Comparison of ENCODE assay signal across 9 cellular contexts in genomic region chr16:8958344-8958808, GRCh38. TPM values are rescaled to one million over a fixed set of nuclear protein-coding genes. Genes with fewer than 3 reads are reported as not detected.
A peak's percentile ranks its signal among the peaks of the same experiment; 100 is the strongest.
DNase-seq lines count a peak whose midpoint lies in the region; ATAC-seq and TF ChIP-seq lines count a peak whose summit lies in the region.
"Had no signal": no experiment of that assay in that cellular context is flagged by ENCODE, and none has a peak within 500 bp of the region (broad histone marks: within the 10 kb centered on the region; RNA-seq: fewer than 3 reads in every experiment).

No MANE protein-coding gene starts in this region.

- ATAC-seq in activated CD8-positive, alpha-beta T cell treated with anti-CD3 and anti-CD28 coated beads for 36 hours, result peak; percentile 17
- ATAC-seq in HG02763 (IDR thresholded peaks at IDR 0.05; ENCODE audit: unreplicated experiment), result no peak

- TF ChIP-seq CTCF in AG10803 (conservative IDR thresholded peaks at IDR 0.05; ENCODE audit: low read length), result no peak
- TF ChIP-seq CTCF in activated CD8-positive, alpha-beta T cell treated with anti-CD3 and anti-CD28 coated beads for 36 hours (IDR thresholded peaks at IDR 0.05), result no peak

- peak; percentile 76 for DNase-seq in AG10803 (ENCODE audit: low read depth)
- DNase-seq in HS-27A (ENCODE audit: low read depth), result peak; percentile 29
- DNase-seq in activated CD8-positive, alpha-beta T cell treated with anti-CD3 and anti-CD28 coated beads for 36 hours, result peak; percentile 56
- DNase-seq in hepatic stellate cell (ENCODE audit: low spot score), result peak; percentile 85
- no peak for DNase-seq in mucosa of gallbladder (ENCODE audit: low spot score)
- no peak for DNase-seq in SHP77 treated with DMSO at 0.1 percent for 48 hours (lab: John Stamatoyannopoulos, UW)

- peak overlapping the region; percentile 24 for H3K4me3 ChIP-seq in AG10803 (ENCODE audit: low read length)
- peak overlapping the region in 4 of 5 donors; percentile 1 to 39 (median 16) for H3K4me3 ChIP-seq in subcutaneous abdominal adipose tissue (ENCODE audit: low read depth in 1 of 5, low read length in 5 of 5)

- H3K27ac Mint-ChIP-seq in activated CD8-positive, alpha-beta T cell treated with anti-CD3 and anti-CD28 coated beads for 36 hours, result peak overlapping the region; percentile 73

- H3K4me1 Mint-ChIP-seq in activated CD8-positive, alpha-beta T cell treated with anti-CD3 and anti-CD28 coated beads for 36 hours (ENCODE audit: low read depth), result peaks cover 72% of the 10 kb centered on the region

- intact Hi-C loops in activated CD8-positive, alpha-beta T cell treated with anti-CD3 and anti-CD28 coated beads for 36 hours (cut with micrococcal nuclease), result no loop called here

- no peaks in the 10 kb centered on the region for H3K36me3 ChIP-seq in subcutaneous abdominal adipose tissue (ENCODE audit: control insufficient read depth in 5 of 5, insufficient read depth in 5 of 5, low read length in 5 of 5)

- no peaks in the 10 kb centered on the region for H3K9me3 Mint-ChIP-seq in activated CD8-positive, alpha-beta T cell treated with anti-CD3 and anti-CD28 coated beads for 36 hours

- peak overlapping the region in 4 of 5 donors; percentile 3 to 48 (median 26) for H3K9ac ChIP-seq in subcutaneous abdominal adipose tissue (ENCODE audit: low read length in 5 of 5)

- CTCF ChIA-PET in activated CD8-positive, alpha-beta T cell treated with anti-CD3 and anti-CD28 coated beads for 36 hours (lab: Charles Lee), result interaction anchor here (1.2 to 2.9 kb wide), 2 partner anchors 22 to 51 kb away, joined by 3 to 13 read pairs; no protein-coding TSS in a partner anchor

- peak overlapping the region; percentile 18 for H3K27ac ChIP-seq in subcutaneous abdominal adipose tissue (ENCODE audit: low read depth, low read length)
- H3K27ac ChIP-seq: epithelial cell of prostate had no signal

- peaks cover 21 to 78% (median 72%) of the 10 kb centered on the region in 5 donors for H3K4me1 ChIP-seq in subcutaneous abdominal adipose tissue (ENCODE audit: control insufficient read depth in 5 of 5, insufficient read depth in 5 of 5, low read length in 5 of 5)

- no peaks in the 10 kb centered on the region for H3K9me3 ChIP-seq in subcutaneous abdominal adipose tissue (ENCODE audit: control insufficient read depth in 5 of 5, low read length in 5 of 5)

- peak overlapping the region; percentile 83 for H3K4me3 Mint-ChIP-seq in activated CD8-positive, alpha-beta T cell treated with anti-CD3 and anti-CD28 coated beads for 36 hours

- POLR2A ChIA-PET in activated CD8-positive, alpha-beta T cell treated with anti-CD3 and anti-CD28 coated beads for 36 hours (lab: Charles Lee), result interaction anchor here (0.8 to 1.5 kb wide), 3 partner anchors 11 to 110 kb away, joined by 4 to 5 read pairs (median 4); partner anchors contain the start of gene CARHSP1

- no peaks in the 10 kb centered on the region for H3K27me3 ChIP-seq in subcutaneous abdominal adipose tissue (ENCODE audit: control insufficient read depth in 5 of 5, insufficient read depth in 4 of 5, low read length in 5 of 5)

- peaks cover 19% of the 10 kb centered on the region for H3K36me3 Mint-ChIP-seq in activated CD8-positive, alpha-beta T cell treated with anti-CD3 and anti-CD28 coated beads for 36 hours (ENCODE audit: low read depth)

- no peaks in the 10 kb centered on the region for H3K27me3 Mint-ChIP-seq in activated CD8-positive, alpha-beta T cell treated with anti-CD3 and anti-CD28 coated beads for 36 hours

RNA-seq across cellular contexts. Expression of gene USP7, which starts 5.3 kb away (rescaled TPM):
- 100 to 1,000 TPM; 155 to 163 TPM for total RNA-seq in activated CD8-positive, alpha-beta T cell treated with anti-CD3 and anti-CD28 coated beads for 36 hours
- total RNA-seq in mucosa of gallbladder, result 108 TPM

Comparison
In these comparisons a context has a peak if more than half of its experiments do, and no peak if none do; other contexts are left out.
1. DNase-seq: peak in AG10803 (single experiment), HS-27A (single experiment), activated CD8-positive, alpha-beta T cell treated with anti-CD3 and anti-CD28 coated beads for 36 hours (single experiment) and hepatic stellate cell (single experiment); none in mucosa of gallbladder (single experiment) and SHP77 treated with DMSO at 0.1 percent for 48 hours (single experiment).